31 cellular contexts compared by ENCODE assay signal in genomic region chr11:28849053-28849452, GRCh38.
"Had no signal": no experiment of that assay in that cellular context is flagged by ENCODE, and none has a peak within 500 bp of the region (broad histone marks: within the 10 kb centered on the region; RNA-seq: fewer than 3 reads in every experiment).

No MANE protein-coding gene starts in this region.

- H3K27ac ChIP-seq: colonic mucosa, esophagus squamous epithelium, neural progenitor cell, parathyroid adenoma, right lobe of liver, suprapubic skin, transverse colon, upper lobe of right lung, uterus had no signal

- H3K4me2 ChIP-seq: neural progenitor cell had no signal

- DNase-seq: colonic mucosa; effector CD8-positive, alpha-beta T cell; endodermal cell; erythroblast; esophagus squamous epithelium; foreskin melanocyte; hypothalamus; immature natural killer cell; left ventricle myocardium superior; mesenchymal stem cell; mucosa of descending colon; naive B cell; right lobe of liver; small intestine; stimulated activated CD4-positive, alpha-beta T cell treated with anti-CD3 and anti-CD28 coated beads, Interleukin-15, amount 100 ng/mL, for 24 hours; stimulated activated CD4-positive, alpha-beta T cell treated with anti-CD3 and anti-CD28 coated beads, Interleukin-2, amount 100 ng/mL, for 48 hours; stimulated activated CD8-positive, alpha-beta memory T cell treated with anti-CD3 and anti-CD28 coated beads, Interleukin-4, amount 100 ng/mL, for 48 hours; stimulated activated naive CD4-positive, alpha-beta T cell; stimulated activated naive CD8-positive, alpha-beta T cell treated with anti-CD3 and anti-CD28 coated beads, Interleukin-15, amount 100 ng/mL, for 72 hours; transverse colon; upper lobe of right lung; uterus had no signal

- H3K27me3 Mint-ChIP-seq: dendritic cell treated with granulocyte-macrophage colony-stimulating factor and Interleukin-4, amounts not matched to agents 40 ng/mL and 50 ng/mL, for 4 days; naive B cell; progenitor cell of endocrine pancreas; stimulated activated naive CD8-positive, alpha-beta T cell treated with anti-CD3 and anti-CD28 coated beads, Interleukin-15, amount 100 ng/mL, for 72 hours had no signal

- H3K4me3 ChIP-seq: colonic mucosa, esophagus squamous epithelium, lung, mucosa of descending colon, neural progenitor cell, right lobe of liver, suprapubic skin, transverse colon, upper lobe of right lung, uterus had no signal

- H3K27ac Mint-ChIP-seq: dendritic cell treated with granulocyte-macrophage colony-stimulating factor and Interleukin-4, amounts not matched to agents 40 ng/mL and 50 ng/mL, for 4 days; endodermal cell; immature natural killer cell; mesothelial cell of epicardium; naive B cell; nephron; neural progenitor cell; progenitor cell of endocrine pancreas; stimulated activated naive CD8-positive, alpha-beta T cell treated with anti-CD3 and anti-CD28 coated beads, Interleukin-15, amount 100 ng/mL, for 72 hours had no signal

- ATAC-seq: left ventricle myocardium superior; mucosa of descending colon; right lobe of liver; stimulated activated naive CD8-positive, alpha-beta T cell treated with anti-CD3 and anti-CD28 coated beads, Interleukin-15, amount 100 ng/mL, for 72 hours; upper lobe of right lung had no signal

- FAIRE-seq: keratinocyte, small intestine had no signal

- H3K36me3 Mint-ChIP-seq: naive B cell, neural progenitor cell had no signal

- H3K4me3 Mint-ChIP-seq: dendritic cell treated with granulocyte-macrophage colony-stimulating factor and Interleukin-4, amounts not matched to agents 40 ng/mL and 50 ng/mL, for 4 days; endodermal cell; immature natural killer cell; mesothelial cell of epicardium; naive B cell; nephron; neural progenitor cell; stimulated activated naive CD8-positive, alpha-beta T cell treated with anti-CD3 and anti-CD28 coated beads, Interleukin-15, amount 100 ng/mL, for 72 hours had no signal

- H3K4me1 Mint-ChIP-seq: endodermal cell; immature natural killer cell; mesothelial cell of epicardium; naive B cell; nephron; neural progenitor cell; stimulated activated naive CD8-positive, alpha-beta T cell treated with anti-CD3 and anti-CD28 coated beads, Interleukin-15, amount 100 ng/mL, for 72 hours had no signal

- H3K9me3 ChIP-seq: colonic mucosa, esophagus squamous epithelium, mucosa of descending colon, right lobe of liver, suprapubic skin, transverse colon, upper lobe of right lung, uterus had no signal

- H3K4me1 ChIP-seq: colonic mucosa, esophagus squamous epithelium, neural progenitor cell, parathyroid adenoma, right lobe of liver, suprapubic skin, transverse colon, upper lobe of right lung, uterus had no signal
